In the genomic region with DNA sequence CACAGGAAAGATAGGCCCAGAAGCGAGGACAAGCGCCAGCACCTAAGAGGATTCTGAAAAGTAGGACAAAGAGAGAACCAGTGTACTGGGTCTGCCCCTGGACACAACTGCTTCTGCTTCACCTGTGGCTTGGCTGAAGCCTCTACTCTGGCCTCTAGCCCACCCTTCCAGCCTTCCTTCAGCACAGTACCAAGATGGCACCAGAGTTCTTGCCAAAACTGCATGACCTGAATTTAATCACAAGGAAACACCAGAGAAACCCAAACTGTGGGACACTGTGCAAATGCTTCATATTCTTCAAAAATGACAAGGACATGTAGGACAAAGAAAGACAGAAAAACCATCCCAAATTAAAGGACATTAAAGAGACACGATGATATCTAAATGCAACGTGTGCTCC, we compare ENCODE assay signal across 32 cellular contexts.
"Had no signal": no experiment of that assay in that cellular context is flagged by ENCODE, and none has a peak within 500 bp of the region (broad histone marks: within the 10 kb centered on the region; RNA-seq: fewer than 3 reads in every experiment).

No MANE protein-coding gene starts in this region.

- H3K9me3 ChIP-seq: ascending aorta, esophagus muscularis mucosa, gastrocnemius medialis, heart left ventricle had no signal

- H3K27me3 Mint-ChIP-seq: activated CD4-positive, alpha-beta memory T cell treated with anti-CD3 and anti-CD28 coated beads for 36 hours; activated CD4-positive, alpha-beta T cell treated with anti-CD3 and anti-CD28 coated beads for 36 hours; activated CD4-positive, alpha-beta T cell treated with anti-CD3 and anti-CD28 coated beads, Interleukin-2, amount 10 ng/mL, durations not matched to agents 24 days and 14 days; activated CD8-positive, alpha-beta memory T cell treated with anti-CD3 and anti-CD28 coated beads, Interleukin-2, amount 10 ng/mL, durations not matched to agents 7 days and 5 days; activated naive CD4-positive, alpha-beta T cell treated with anti-CD3 and anti-CD28 coated beads, Interleukin-2, amount 10 ng/mL, durations not matched to agents 7 days and 5 days; activated naive CD8-positive, alpha-beta T cell treated with anti-CD3 and anti-CD28 coated beads, Interleukin-2, amount 10 ng/mL, durations not matched to agents 7 days and 5 days; activated T-cell treated with anti-CD3 and anti-CD28 coated beads, Interleukin-2, amount 50 U/mL, for 24 hours; brain; central memory CD8-positive, alpha-beta T cell; effector memory CD8-positive, alpha-beta T cell had no signal

- H3K27ac ChIP-seq: ascending aorta, esophagus muscularis mucosa, foreskin keratinocyte had no signal

- H3K4me3 ChIP-seq: ascending aorta, esophagus muscularis mucosa, gastrocnemius medialis, heart left ventricle had no signal

- H3K27me3 ChIP-seq: ascending aorta, esophagus muscularis mucosa, foreskin keratinocyte, gastrocnemius medialis, heart left ventricle had no signal

- H3K4me3 Mint-ChIP-seq: activated CD4-positive, alpha-beta memory T cell treated with anti-CD3 and anti-CD28 coated beads for 36 hours; activated CD4-positive, alpha-beta T cell treated with anti-CD3 and anti-CD28 coated beads for 36 hours; activated CD4-positive, alpha-beta T cell treated with anti-CD3 and anti-CD28 coated beads, Interleukin-2, amount 10 ng/mL, durations not matched to agents 24 days and 14 days; activated CD8-positive, alpha-beta memory T cell treated with anti-CD3 and anti-CD28 coated beads, Interleukin-2, amount 10 ng/mL, durations not matched to agents 7 days and 5 days; activated CD8-positive, alpha-beta T cell treated with anti-CD3 and anti-CD28 coated beads, Interleukin-2, amount 10 ng/mL, durations not matched to agents 7 days and 5 days; activated naive CD4-positive, alpha-beta T cell treated with anti-CD3 and anti-CD28 coated beads, Interleukin-2, amount 10 ng/mL, durations not matched to agents 7 days and 5 days; activated naive CD8-positive, alpha-beta T cell treated with anti-CD3 and anti-CD28 coated beads, Interleukin-2, amount 10 ng/mL, durations not matched to agents 7 days and 5 days; activated T-cell treated with anti-CD3 and anti-CD28 coated beads, Interleukin-2, amount 50 U/mL, for 24 hours; activated T-cell treated with anti-CD3 and anti-CD28 coated beads, Interleukin-2, amount 50 U/mL, for 72 hours; brain; central memory CD8-positive, alpha-beta T cell; effector memory CD8-positive, alpha-beta T cell had no signal

- H3K27ac Mint-ChIP-seq: activated CD4-positive, alpha-beta memory T cell treated with anti-CD3 and anti-CD28 coated beads for 36 hours; activated CD4-positive, alpha-beta T cell treated with anti-CD3 and anti-CD28 coated beads for 36 hours; activated CD4-positive, alpha-beta T cell treated with anti-CD3 and anti-CD28 coated beads, Interleukin-2, amount 10 ng/mL, durations not matched to agents 24 days and 14 days; activated CD8-positive, alpha-beta memory T cell treated with anti-CD3 and anti-CD28 coated beads, Interleukin-2, amount 10 ng/mL, durations not matched to agents 7 days and 5 days; activated naive CD4-positive, alpha-beta T cell treated with anti-CD3 and anti-CD28 coated beads, Interleukin-2, amount 50 U/mL, for 72 hours; activated naive CD8-positive, alpha-beta T cell treated with anti-CD3 and anti-CD28 coated beads, Interleukin-2, amount 10 ng/mL, durations not matched to agents 7 days and 5 days; activated T-cell treated with anti-CD3 and anti-CD28 coated beads, Interleukin-2, amount 50 U/mL, for 24 hours; activated T-cell treated with anti-CD3 and anti-CD28 coated beads, Interleukin-2, amount 50 U/mL, for 72 hours had no signal

- FAIRE-seq: bronchial epithelial cell, colon had no signal

- H3K9me3 Mint-ChIP-seq: activated CD4-positive, alpha-beta memory T cell treated with anti-CD3 and anti-CD28 coated beads for 36 hours; activated CD4-positive, alpha-beta T cell treated with anti-CD3 and anti-CD28 coated beads, Interleukin-2, amount 10 ng/mL, durations not matched to agents 24 days and 14 days; activated naive CD4-positive, alpha-beta T cell treated with anti-CD3 and anti-CD28 coated beads, Interleukin-2, amount 10 ng/mL, durations not matched to agents 7 days and 5 days; activated naive CD4-positive, alpha-beta T cell treated with anti-CD3 and anti-CD28 coated beads, Interleukin-2, amount 50 U/mL, for 72 hours; activated naive CD8-positive, alpha-beta T cell treated with anti-CD3 and anti-CD28 coated beads, Interleukin-2, amount 10 ng/mL, durations not matched to agents 7 days and 5 days; activated T-cell treated with anti-CD3 and anti-CD28 coated beads, Interleukin-2, amount 50 U/mL, for 24 hours; activated T-cell treated with anti-CD3 and anti-CD28 coated beads, Interleukin-2, amount 50 U/mL, for 72 hours; brain; central memory CD8-positive, alpha-beta T cell; effector memory CD8-positive, alpha-beta T cell had no signal

- DNase-seq: activated CD4-positive, alpha-beta memory T cell treated with anti-CD3 and anti-CD28 coated beads for 36 hours; activated CD4-positive, alpha-beta T cell treated with anti-CD3 and anti-CD28 coated beads for 36 hours; activated CD4-positive, alpha-beta T cell treated with anti-CD3 and anti-CD28 coated beads, Interleukin-2, amount 10 ng/mL, durations not matched to agents 24 days and 14 days; activated CD4-positive, CD25-positive, alpha-beta regulatory T cell; activated CD4-positive, CD25-positive, alpha-beta regulatory T cell treated with anti-CD3 and anti-CD28 coated beads, Interleukin-2, amount 50 U/mL, for 72 hours; activated CD8-positive, alpha-beta memory T cell treated with anti-CD3 and anti-CD28 coated beads, Interleukin-2, amount 10 ng/mL, durations not matched to agents 7 days and 5 days; activated CD8-positive, alpha-beta memory T cell treated with anti-CD3 and anti-CD28 coated beads, Interleukin-2, amount 50 U/mL, for 48 hours; activated CD8-positive, alpha-beta T cell treated with anti-CD3 and anti-CD28 coated beads, Interleukin-2, amount 10 ng/mL, durations not matched to agents 7 days and 5 days; activated gamma-delta T cell; activated naive CD4-positive, alpha-beta T cell; activated naive CD4-positive, alpha-beta T cell treated with anti-CD3 and anti-CD28 coated beads, Interleukin-2, amount 10 ng/mL, durations not matched to agents 7 days and 5 days; activated naive CD8-positive, alpha-beta T cell treated with anti-CD3 and anti-CD28 coated beads, Interleukin-2, amount 10 ng/mL, durations not matched to agents 7 days and 5 days; activated T-cell treated with anti-CD3 and anti-CD28 coated beads for 4 hours; activated T-cell treated with anti-CD3 and anti-CD28 coated beads, Interleukin-2, amount 50 U/mL, for 24 hours; activated T-cell treated with anti-CD3 and anti-CD28 coated beads, Interleukin-2, amount 50 U/mL, for 72 hours; cortex of kidney; dermis blood vessel endothelial cell; effector CD4-positive, alpha-beta T cell; effector memory CD8-positive, alpha-beta T cell; erythroblast; foreskin keratinocyte; gastrocnemius medialis; glutamatergic neuron; heart left ventricle; T-helper 2 cell had no signal
